Comparison of ENCODE assay signal across 22 cellular contexts in the genomic region with DNA sequence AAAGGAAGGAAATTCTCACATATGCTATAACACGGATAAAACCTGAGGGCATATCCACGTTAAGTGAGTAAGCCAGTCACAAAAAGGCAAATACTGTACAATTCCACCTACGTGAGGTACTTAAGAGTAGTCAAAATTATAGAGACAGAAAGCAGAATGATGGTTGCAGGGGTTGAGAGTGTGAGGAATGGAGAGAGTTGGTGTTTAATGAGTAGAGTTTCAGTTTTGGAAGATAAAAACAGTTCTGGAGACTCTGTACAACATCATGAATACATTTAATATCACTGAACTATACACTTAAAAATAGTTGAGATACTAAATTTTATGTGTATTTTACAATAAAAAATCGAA.
"Had no signal": no experiment of that assay in that cellular context is flagged by ENCODE, and none has a peak within 500 bp of the region (broad histone marks: within the 10 kb centered on the region; RNA-seq: fewer than 3 reads in every experiment).

No MANE protein-coding gene starts in this region.

- H3K27me3 ChIP-seq: neural progenitor cell, right lobe of liver, testis had no signal

- H3K4me3 ChIP-seq: left ventricle myocardium inferior, mucosa of descending colon, neural progenitor cell, psoas muscle, right lobe of liver, smooth muscle cell, testis had no signal

- H3K9ac ChIP-seq: neural progenitor cell had no signal

- H3K4me2 ChIP-seq: neural progenitor cell, smooth muscle cell had no signal

- H3K9me3 Mint-ChIP-seq: endodermal cell, type B pancreatic cell had no signal

- H3K27me3 Mint-ChIP-seq: activated naive CD8-positive, alpha-beta T cell treated with anti-CD3 and anti-CD28 coated beads for 36 hours; memory B cell; naive B cell; T-cell; type B pancreatic cell had no signal

- H3K27ac ChIP-seq: left ventricle myocardium inferior, neural progenitor cell, psoas muscle, right lobe of liver, testis had no signal

- H3K9me3 ChIP-seq: left ventricle myocardium inferior, mucosa of descending colon, psoas muscle, right lobe of liver, testis had no signal

- DNase-seq: activated CD4-positive, alpha-beta T cell treated with anti-CD3 and anti-CD28 coated beads, Interleukin-2, amount 50 U/mL, for 1 hour; activated CD4-positive, CD25-positive, alpha-beta regulatory T cell treated with anti-CD3 and anti-CD28 coated beads, Interleukin-2, amount 50 U/mL, for 72 hours; activated CD8-positive, alpha-beta memory T cell treated with anti-CD3 and anti-CD28 coated beads, Interleukin-2, amount 50 U/mL, for 48 hours; activated naive CD4-positive, alpha-beta T cell; activated naive CD8-positive, alpha-beta T cell treated with anti-CD3 and anti-CD28 coated beads for 36 hours; amniotic stem cell; endodermal cell; left ventricle myocardium inferior; mucosa of descending colon; naive B cell; psoas muscle; right lobe of liver; stimulated activated CD4-positive, alpha-beta T cell treated with anti-CD3 and anti-CD28 coated beads, Interleukin-4, amount 100 ng/mL, for 1 hour; T-cell; T-helper 9 cell; testis had no signal

- H3K4me1 Mint-ChIP-seq: neural progenitor cell had no signal

- ATAC-seq: mucosa of descending colon, psoas muscle, right lobe of liver, SK-N-SH treated with all-trans-retinoic acid at 6 μM for 48 hours, T-cell had no signal

- H2AFZ ChIP-seq: neural progenitor cell had no signal

- H3K4me1 ChIP-seq: psoas muscle, right lobe of liver, testis had no signal

- H3K4me3 Mint-ChIP-seq: activated naive CD8-positive, alpha-beta T cell treated with anti-CD3 and anti-CD28 coated beads for 36 hours; activated T-helper 1 cell treated with anti-CD3 and anti-CD28 coated beads, Interleukin-12 subunit alpha, Interleukin-12 subunit beta, Interleukin-2, Interleukin-4 antibody, amounts not matched to agents 30 ng/mL and 10 ng/mL and 1 ng/mL, durations not matched to agents 14 hours and 24 hours and 36 hours; endodermal cell; memory B cell; naive B cell; neural progenitor cell; T-cell; type B pancreatic cell had no signal

- H3K36me3 ChIP-seq: neural progenitor cell had no signal

- H3K27ac Mint-ChIP-seq: activated naive CD8-positive, alpha-beta T cell treated with anti-CD3 and anti-CD28 coated beads for 36 hours; activated T-helper 1 cell treated with anti-CD3 and anti-CD28 coated beads, Interleukin-12 subunit alpha, Interleukin-12 subunit beta, Interleukin-2, Interleukin-4 antibody, amounts not matched to agents 30 ng/mL and 10 ng/mL and 1 ng/mL, durations not matched to agents 14 hours and 24 hours and 36 hours; endodermal cell; memory B cell; neural progenitor cell; T-cell; type B pancreatic cell had no signal
